ENCODE assay signal across 16 cellular contexts in the genomic region with DNA sequence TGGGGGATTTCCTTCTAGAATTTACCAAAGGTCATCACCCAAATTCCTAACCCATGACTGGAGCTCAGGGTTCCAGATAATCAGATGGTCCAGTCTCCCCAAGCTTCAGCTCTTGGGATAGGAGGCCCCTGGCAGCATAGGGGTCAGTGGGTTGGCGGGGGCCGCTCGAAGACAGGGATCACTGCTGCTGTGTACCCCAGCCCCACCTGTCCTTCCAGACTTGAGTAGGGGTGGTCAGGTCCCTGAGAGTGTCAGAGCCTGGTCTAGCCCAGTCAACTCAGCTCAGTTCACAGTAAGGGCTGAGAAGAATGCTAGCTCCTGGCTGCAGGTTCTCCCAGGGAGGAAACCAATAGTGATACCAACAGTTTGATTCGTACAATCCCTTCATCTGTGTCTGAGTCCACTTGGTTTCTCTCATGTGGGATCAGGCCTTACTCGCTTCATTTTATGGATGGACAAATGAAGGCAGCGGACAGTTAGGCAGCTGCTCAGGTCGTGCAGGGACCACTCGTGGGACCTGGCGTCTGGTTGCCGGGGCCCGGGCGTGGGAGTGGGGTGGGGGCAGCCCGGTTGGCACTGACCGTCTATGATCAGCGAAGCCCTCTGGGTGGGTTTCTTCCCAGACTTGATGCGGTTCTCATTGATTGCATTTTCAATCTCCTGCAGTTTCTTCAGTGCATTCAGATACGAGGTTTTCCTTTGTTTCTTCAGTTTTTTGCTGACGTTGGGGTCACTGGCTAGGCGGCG.
DNase-seq lines count a peak whose midpoint lies in the region; ATAC-seq and TF ChIP-seq lines count a peak whose summit lies in the region.
"Had no signal": no experiment of that assay in that cellular context is flagged by ENCODE, and none has a peak within 500 bp of the region (broad histone marks: within the 10 kb centered on the region; RNA-seq: fewer than 3 reads in every experiment).

No MANE protein-coding gene starts in this region.

- intact Hi-C loops in sigmoid colon (cut with DNase I) (no loop called here), CD14-positive monocyte (cut with micrococcal nuclease) (no loop called here)

- no peak overlapping the region for H3K27ac ChIP-seq in sigmoid colon
- H3K27ac ChIP-seq: BLaER1, C4-2B had no signal

- no peak for TF ChIP-seq CTCF in HFFc6 (IDR thresholded peaks at IDR 0.05)
- TF ChIP-seq CTCF in sigmoid colon (IDR thresholded peaks at IDR 0.05), result no peak
- no peak for TF ChIP-seq CTCF in CD14-positive monocyte (IDR thresholded peaks at IDR 0.05)

- H3K4me1 Mint-ChIP-seq in HFFc6 (ENCODE audit: low read depth) (peaks cover 33% of the 10 kb centered on the region), CD14-positive monocyte (no peaks in the 10 kb centered on the region)
- H3K4me1 Mint-ChIP-seq: B cell; CD8-positive, alpha-beta memory T cell had no signal

- H3K27me3 Mint-ChIP-seq in HFFc6 (ENCODE audit: insufficient read depth) (peaks cover 3% of the 10 kb centered on the region), CD14-positive monocyte (ENCODE audit: low read depth in 3 of 3) (peaks cover 0 to 6% (median 3%) of the 10 kb centered on the region in 3 donors)
- H3K27me3 Mint-ChIP-seq: B cell; CD4-positive, alpha-beta T cell; CD8-positive, alpha-beta memory T cell had no signal

- TF ChIP-seq EP300 in sigmoid colon (IDR thresholded peaks at IDR 0.05), result no peak

- peaks cover 0 to 16% (median under 1%) of the 10 kb centered on the region in 4 donors for H3K4me1 ChIP-seq in sigmoid colon
- H3K4me1 ChIP-seq: HAP-1 had no signal

- H3K9me3 ChIP-seq in sigmoid colon, result no peaks in the 10 kb centered on the region
- H3K9me3 ChIP-seq: BLaER1, HAP-1 had no signal

- no peak for TF ChIP-seq POLR2A in sigmoid colon (IDR thresholded peaks at IDR 0.05)

- H3K9me3 Mint-ChIP-seq in HFFc6, result no peaks in the 10 kb centered on the region
- peaks cover 0 to 2% (median 0%) of the 10 kb centered on the region in 7 donors for H3K9me3 Mint-ChIP-seq in CD14-positive monocyte
- H3K9me3 Mint-ChIP-seq: CD4-positive, alpha-beta T cell; CD8-positive, alpha-beta memory T cell had no signal

- WGBS in sigmoid colon, 2 donors, result 96 to 97% methylated on average over 20 of the region's 20 CpGs

- peaks cover 0 to 85% (median 28%) of the 10 kb centered on the region in 4 donors for H3K36me3 ChIP-seq in sigmoid colon
- H3K36me3 ChIP-seq: BLaER1, HAP-1 had no signal

- no peak overlapping the region for H3K4me3 ChIP-seq in sigmoid colon
- H3K4me3 ChIP-seq: BLaER1, HAP-1 had no signal

- peak overlapping the region; percentile 40; the same call in 1 of the 2 replicates for H3K27ac Mint-ChIP-seq in HFFc6
- no peak overlapping the region for H3K27ac Mint-ChIP-seq in CD14-positive monocyte
- H3K27ac Mint-ChIP-seq: B cell; CD4-positive, alpha-beta T cell; CD8-positive, alpha-beta memory T cell had no signal

- H3K4me3 Mint-ChIP-seq in HFFc6, result no peak overlapping the region
- no peak overlapping the region for H3K4me3 Mint-ChIP-seq in CD14-positive monocyte
- H3K4me3 Mint-ChIP-seq: B cell; CD4-positive, alpha-beta T cell had no signal

- no peaks in the 10 kb centered on the region for H3K27me3 ChIP-seq in sigmoid colon
- H3K27me3 ChIP-seq: BLaER1 had no signal

- H3K36me3 Mint-ChIP-seq in HFFc6 (ENCODE audit: low read depth), result peaks cover 65% of the 10 kb centered on the region
- no peaks in the 10 kb centered on the region for H3K36me3 Mint-ChIP-seq in CD14-positive monocyte

- ATAC-seq in GM18511 (IDR thresholded peaks at IDR 0.05; ENCODE audit: unreplicated experiment), result no peak

- DNase-seq in EL (peak; percentile 33), HFFc6 (no peak), sigmoid colon (peak; percentile 59), CD14-positive monocyte (ENCODE audit: low spot score) (no peak), 8988T (no peak)
- DNase-seq: Calu3; CD4-positive, alpha-beta T cell; CD8-positive, alpha-beta memory T cell; DMS53; DMS79 treated with DMSO at 0.1 percent for 48 hours; GOT3 had no signal

Comparison
In these comparisons a context has a peak if more than half of its experiments do, and no peak if none do; other contexts are left out.
1. DNase-seq: peak in EL (single experiment) and sigmoid colon (single experiment); none in HFFc6 (single experiment), CD14-positive monocyte (single experiment) and 8988T (single experiment).